Comparison of ENCODE assay signal across 9 cellular contexts in genomic region chr2:201208563-201209252, GRCh38. TPM values are rescaled to one million over a fixed set of nuclear protein-coding genes. Genes with fewer than 3 reads are reported as not detected.
DNase-seq lines count a peak whose midpoint lies in the region; ATAC-seq and TF ChIP-seq lines count a peak whose summit lies in the region.
"Had no signal": no experiment of that assay in that cellular context is flagged by ENCODE, and none has a peak within 500 bp of the region (broad histone marks: within the 10 kb centered on the region; RNA-seq: fewer than 3 reads in every experiment).

No MANE protein-coding gene starts in this region.

- no peak overlapping the region for H3K4me3 ChIP-seq in left ventricle myocardium inferior

- intact Hi-C loops in left ventricle myocardium inferior (cut with micrococcal nuclease), result no loop called here

- ATAC-seq in GM18508 (IDR thresholded peaks at IDR 0.05; ENCODE audit: insufficient read depth, unreplicated experiment), result peak; percentile 64
- ATAC-seq in GM21723 (IDR thresholded peaks at IDR 0.05; ENCODE audit: unreplicated experiment), result peak; percentile 77
- peak; percentile 79 for ATAC-seq in HG03565 (IDR thresholded peaks at IDR 0.05; ENCODE audit: unreplicated experiment)
- ATAC-seq: WTC11 had no signal

- DNase-seq in left ventricle myocardium inferior (peak; percentile 23), cortex of kidney (lab: John Stamatoyannopoulos, UW) (no peak), NCI-H187 (lab: John Stamatoyannopoulos, UW) (no peak), mesothelial cell of epicardium (ENCODE audit: low spot score in 2 of 2, unreplicated experiment in 2 of 2) (no peak)
- no peak for DNase-seq in activated T-cell treated with anti-CD3 and anti-CD28 coated beads, Interleukin-2, amount 50 U/mL, for 1 hour

- no peaks in the 10 kb centered on the region for H3K36me3 Mint-ChIP-seq in mesothelial cell of epicardium
- H3K36me3 Mint-ChIP-seq: WTC11 had no signal

- peaks cover 17% of the 10 kb centered on the region for H3K36me3 ChIP-seq in left ventricle myocardium inferior

- no peaks in the 10 kb centered on the region for H3K9me3 ChIP-seq in left ventricle myocardium inferior (replicated peaks)

- no peaks in the 10 kb centered on the region for H3K4me1 ChIP-seq in left ventricle myocardium inferior

- no peaks in the 10 kb centered on the region for H3K27me3 ChIP-seq in left ventricle myocardium inferior (ENCODE audit: low read depth)

- H3K9me3 Mint-ChIP-seq in mesothelial cell of epicardium, result no peaks in the 10 kb centered on the region
- H3K9me3 Mint-ChIP-seq: WTC11 had no signal

- no peak overlapping the region for H3K4me3 Mint-ChIP-seq in mesothelial cell of epicardium
- H3K4me3 Mint-ChIP-seq: WTC11 had no signal

- H3K27me3 Mint-ChIP-seq in mesothelial cell of epicardium (ENCODE audit: low read depth), result no peaks in the 10 kb centered on the region

- peaks cover 5% of the 10 kb centered on the region for H3K4me1 Mint-ChIP-seq in mesothelial cell of epicardium

- peak overlapping the region; percentile 13 for H3K27ac ChIP-seq in left ventricle myocardium inferior (replicated peaks)

- no peak overlapping the region for H3K27ac Mint-ChIP-seq in mesothelial cell of epicardium
- H3K27ac Mint-ChIP-seq: WTC11 had no signal

- no peak for TF ChIP-seq CTCF in left ventricle myocardium inferior (IDR thresholded peaks at IDR 0.05; ENCODE audit: borderline replicate concordance)
- no peak for TF ChIP-seq CTCF in mesothelial cell of epicardium (IDR thresholded peaks at IDR 0.05; ENCODE audit: unreplicated experiment)

RNA-seq across cellular contexts. Expression of gene CASP10, which starts 25.8 kb away (rescaled TPM):
- total RNA-seq in left ventricle myocardium inferior (5.4 TPM), mesothelial cell of epicardium (2.2 to 3.1 TPM (median 2.8 TPM) in 3 replicates)

RNA-seq across cellular contexts. Expression of gene CASP8, which starts 51.6 kb away (rescaled TPM):
- total RNA-seq in left ventricle myocardium inferior (3.7 TPM), mesothelial cell of epicardium (16.1 to 18.3 TPM (median 16.3 TPM) in 3 replicates)
